Comparison of ENCODE assay signal across 14 cellular contexts in the genomic region with DNA sequence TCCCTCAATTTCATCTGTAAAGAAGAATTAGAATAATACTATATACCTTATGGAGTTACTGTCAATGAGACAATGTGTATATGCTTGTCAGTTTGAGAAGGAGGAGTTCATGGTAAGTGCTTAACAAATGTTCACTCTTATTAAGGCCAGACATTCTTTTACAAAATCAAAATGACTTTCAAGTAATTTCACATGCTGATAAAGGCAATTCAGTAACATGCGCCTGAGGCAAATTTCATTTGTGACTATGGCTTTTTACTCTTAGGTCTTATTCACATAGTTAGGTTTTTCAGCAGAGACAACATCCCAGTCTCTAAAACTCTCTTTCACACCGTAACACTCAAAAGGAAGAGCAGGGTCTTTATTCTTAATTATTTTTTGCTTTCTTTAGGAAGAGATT.
"Had no signal": no experiment of that assay in that cellular context is flagged by ENCODE, and none has a peak within 500 bp of the region (broad histone marks: within the 10 kb centered on the region; RNA-seq: fewer than 3 reads in every experiment).

No MANE protein-coding gene starts in this region.

- H3K4me1 ChIP-seq: lower lobe of right lung had no signal

- H3K4me3 Mint-ChIP-seq: activated CD4-positive, alpha-beta memory T cell treated with anti-CD3 and anti-CD28 coated beads for 36 hours; activated naive CD8-positive, alpha-beta T cell treated with anti-CD3 and anti-CD28 coated beads, Interleukin-2, amount 50 U/mL, for 24 hours; naive thymus-derived CD8-positive, alpha-beta T cell; stimulated activated naive CD8-positive, alpha-beta T cell treated with anti-CD3 and anti-CD28 coated beads, Interleukin-15, Interleukin-2, amounts not matched to agents 100 ng/mL and 50 ng/mL, for 24 hours had no signal

- DNase-seq: activated CD4-positive, alpha-beta memory T cell treated with anti-CD3 and anti-CD28 coated beads for 36 hours; activated naive CD4-positive, alpha-beta T cell treated with Interleukin-2 at 50 U/mL for 16 hours; activated naive CD8-positive, alpha-beta T cell treated with anti-CD3 and anti-CD28 coated beads, Interleukin-2, amount 50 U/mL, for 24 hours; central memory CD4-positive, alpha-beta T cell; effector memory CD4-positive, alpha-beta T cell; hippocampal formation; lower lobe of right lung; naive thymus-derived CD8-positive, alpha-beta T cell; occipital lobe; stimulated activated CD4-positive, alpha-beta T cell treated with anti-CD3 and anti-CD28 coated beads, Interleukin-4, amount 100 ng/mL, for 24 hours; T1000 had no signal

- H3K27me3 Mint-ChIP-seq: activated CD4-positive, alpha-beta memory T cell treated with anti-CD3 and anti-CD28 coated beads for 36 hours; activated naive CD8-positive, alpha-beta T cell treated with anti-CD3 and anti-CD28 coated beads, Interleukin-2, amount 50 U/mL, for 24 hours; naive thymus-derived CD8-positive, alpha-beta T cell; stimulated activated naive CD8-positive, alpha-beta T cell treated with anti-CD3 and anti-CD28 coated beads, Interleukin-15, Interleukin-2, amounts not matched to agents 100 ng/mL and 50 ng/mL, for 24 hours had no signal

- H3K27ac ChIP-seq: lower lobe of right lung, VCaP had no signal

- H3K9me3 Mint-ChIP-seq: activated CD4-positive, alpha-beta memory T cell treated with anti-CD3 and anti-CD28 coated beads for 36 hours; activated naive CD8-positive, alpha-beta T cell treated with anti-CD3 and anti-CD28 coated beads, Interleukin-2, amount 50 U/mL, for 24 hours had no signal

- H3K4me3 ChIP-seq: lower lobe of right lung, thoracic aorta had no signal

- H3K36me3 ChIP-seq: lower lobe of right lung, thoracic aorta had no signal

- ATAC-seq: activated naive CD8-positive, alpha-beta T cell treated with anti-CD3 and anti-CD28 coated beads, Interleukin-2, amount 50 U/mL, for 24 hours; lower lobe of right lung; naive thymus-derived CD8-positive, alpha-beta T cell had no signal

- H3K9me3 ChIP-seq: lower lobe of right lung, thoracic aorta had no signal

- H3K27ac Mint-ChIP-seq: activated CD4-positive, alpha-beta memory T cell treated with anti-CD3 and anti-CD28 coated beads for 36 hours; activated naive CD8-positive, alpha-beta T cell treated with anti-CD3 and anti-CD28 coated beads, Interleukin-2, amount 50 U/mL, for 24 hours; stimulated activated naive CD8-positive, alpha-beta T cell treated with anti-CD3 and anti-CD28 coated beads, Interleukin-15, Interleukin-2, amounts not matched to agents 100 ng/mL and 50 ng/mL, for 24 hours had no signal
